8 cellular contexts compared by ENCODE assay signal in genomic region chr19:39533003-39533512, GRCh38. TPM values are rescaled to one million over a fixed set of nuclear protein-coding genes. Genes with fewer than 3 reads are reported as not detected.
DNase-seq lines count a peak whose midpoint lies in the region; ATAC-seq and TF ChIP-seq lines count a peak whose summit lies in the region.
"Had no signal": no experiment of that assay in that cellular context is flagged by ENCODE, and none has a peak within 500 bp of the region (broad histone marks: within the 10 kb centered on the region; RNA-seq: fewer than 3 reads in every experiment).

No MANE protein-coding gene starts in this region.

- TF ChIP-seq POLR2A in esophagus squamous epithelium (IDR thresholded peaks at IDR 0.05), result no peak

- H3K4me1 ChIP-seq in HAP-1 (peaks cover 10% of the 10 kb centered on the region), OCI-LY7 (ENCODE audit: insufficient read depth, low read length, poor library complexity, severe bottlenecking) (peaks cover 28% of the 10 kb centered on the region), esophagus squamous epithelium (peaks cover 5 to 33% (median 12%) of the 10 kb centered on the region in 3 donors)

- H3K4me1 Mint-ChIP-seq in stimulated activated memory B cell treated with anti-CD40 and anti-IgM and Interleukin-4, amounts not matched to agents 10 μg/mL and 1 μg/mL and 100 μg/mL, for 72 hours, result peaks cover 36% of the 10 kb centered on the region

- H3K27ac ChIP-seq in OCI-LY7 (ENCODE audit: low read depth, low read length, poor library complexity, severe bottlenecking), result no peak overlapping the region
- no peak overlapping the region for H3K27ac ChIP-seq in esophagus squamous epithelium

- H2AFZ ChIP-seq in OCI-LY7 (ENCODE audit: low read length), result no peak overlapping the region; the same call in 1 of the 2 replicates

- H3K4me3 Mint-ChIP-seq in stimulated activated memory B cell treated with anti-CD40 and anti-IgM and Interleukin-4, amounts not matched to agents 10 μg/mL and 1 μg/mL and 100 μg/mL, for 72 hours, result peak overlapping the region; percentile 94

- H3K9me2 ChIP-seq in OCI-LY7 (ENCODE audit: insufficient read depth, low read length), result no peaks in the 10 kb centered on the region

- H3K79me2 ChIP-seq in OCI-LY7 (ENCODE audit: insufficient read depth, low read depth, low read length), result peaks cover 17% of the 10 kb centered on the region; the same call in 1 of the 2 replicates

- peak overlapping the region; percentile 39; the same call in 1 of the 2 replicates for H3K4me2 ChIP-seq in OCI-LY7 (ENCODE audit: low read length)

- intact Hi-C loops in OCI-LY7 (cut with micrococcal nuclease; ENCODE audit: unreplicated experiment) (loop anchor here (2.0 to 10.0 kb wide), 3 partner anchors 34 to 408 kb away; partner anchors contain the start of genes DLL3, MED29, PAF1 and PAK4), esophagus squamous epithelium (cut with DNase I) (loop anchor here (10.0 kb wide), 2 partner anchors 58 to 98 kb away; partner anchors contain the start of gene RPS16)

- H3K27me3 ChIP-seq in HAP-1 (ENCODE audit: low read depth) (no peaks in the 10 kb centered on the region), esophagus squamous epithelium (no peaks in the 10 kb centered on the region)

- POLR2A ChIA-PET in OCI-LY7 (lab: Charles Lee), result interaction anchor here (0.9 to 3.9 kb wide), 3 partner anchors 9 to 97 kb away, joined by 3 to 10 read pairs (median 4); partner anchors contain the start of gene RPS16

- TF ChIP-seq CTCF in OCI-LY7 (conservative IDR thresholded peaks at IDR 0.05; ENCODE audit: low read length) (peak; percentile 29; the same call in 1 of the 2 replicates), esophagus squamous epithelium (IDR thresholded peaks at IDR 0.05) (no peak)

- WGBS in esophagus squamous epithelium, 2 donors, result 10 to 22% methylated on average over 11 to 12 of the region's 12 CpGs

- H3K27ac Mint-ChIP-seq in stimulated activated memory B cell treated with anti-CD40 and anti-IgM and Interleukin-4, amounts not matched to agents 10 μg/mL and 1 μg/mL and 100 μg/mL, for 72 hours, result peak overlapping the region; percentile 72

- BruUV-seq in OCI-LY7 (replicated peaks; lab: Mats Ljungman, UMichigan), result no TSS peak

- H3K9me3 Mint-ChIP-seq in stimulated activated memory B cell treated with anti-CD40 and anti-IgM and Interleukin-4, amounts not matched to agents 10 μg/mL and 1 μg/mL and 100 μg/mL, for 72 hours, result no peaks in the 10 kb centered on the region

- H3K4me3 ChIP-seq in HAP-1, result peak overlapping the region; percentile 87
- H3K4me3 ChIP-seq in OCI-LY7 (ENCODE audit: low read depth, low read length, poor library complexity, severe bottlenecking), result peak overlapping the region; percentile 89
- peak overlapping the region in 3 of 4 donors; percentile 59 to 86 (median 62) for H3K4me3 ChIP-seq in esophagus squamous epithelium

- H4K20me1 ChIP-seq in OCI-LY7 (ENCODE audit: insufficient read depth, low read length), result no peaks in the 10 kb centered on the region

- CTCF ChIA-PET in OCI-LY7 (lab: Charles Lee; ENCODE audit: unreplicated experiment), result interaction anchor here (0.9 to 1.6 kb wide), 3 partner anchors 25 to 93 kb away, joined by 3 to 7 read pairs (median 4); no protein-coding TSS in a partner anchor

- ATAC-seq in stimulated activated memory B cell treated with anti-CD40 and anti-IgM and Interleukin-4, amounts not matched to agents 10 μg/mL and 1 μg/mL and 100 μg/mL, for 72 hours, result peak; percentile 42

- H3K27me3 Mint-ChIP-seq in stimulated activated memory B cell treated with anti-CD40 and anti-IgM and Interleukin-4, amounts not matched to agents 10 μg/mL and 1 μg/mL and 100 μg/mL, for 72 hours, result no peaks in the 10 kb centered on the region

- peaks cover 5% of the 10 kb centered on the region for H3K36me3 Mint-ChIP-seq in stimulated activated memory B cell treated with anti-CD40 and anti-IgM and Interleukin-4, amounts not matched to agents 10 μg/mL and 1 μg/mL and 100 μg/mL, for 72 hours

- H3K9me3 ChIP-seq in HAP-1 (no peaks in the 10 kb centered on the region), OCI-LY7 (ENCODE audit: low read length) (no peaks in the 10 kb centered on the region), esophagus squamous epithelium (no peaks in the 10 kb centered on the region)

- no peak for DNase-seq in HAP-1 (ENCODE audit: low spot score in 2 of 2)
- DNase-seq in OCI-LY7 (ENCODE audit: low spot score), result no peak
- no peak for DNase-seq in esophagus squamous epithelium (lab: John Stamatoyannopoulos, UW)
- DNase-seq in SIG-M5 treated with dmso at 0.1 percent for 504 hours (lab: John Stamatoyannopoulos, UW; ENCODE audit: unreplicated experiment), result no peak
- no peak for DNase-seq in NCI-H2196 (lab: John Stamatoyannopoulos, UW; ENCODE audit: unreplicated experiment)
- DNase-seq in occipital lobe (lab: John Stamatoyannopoulos, UW), result no peak

- H3K36me3 ChIP-seq in HAP-1 (replicated peaks) (no peaks in the 10 kb centered on the region), OCI-LY7 (ENCODE audit: insufficient read depth, low read length) (no peaks in the 10 kb centered on the region; the same call in 1 of the 2 replicates), esophagus squamous epithelium (no peaks in the 10 kb centered on the region)

- in situ Hi-C loops in HAP-1 (cut with MboI; ENCODE audit: low sequenced_read_pairs), result loop anchor here (5.0 to 10.0 kb wide), 2 partner anchors 56 to 88 kb away; partner anchors contain the start of gene SUPT5H

RNA-seq across cellular contexts. Expression of gene EID2B, which starts 0.4 kb away (rescaled TPM):
- total RNA-seq in OCI-LY7 (2014; rRNA removed; shearing (Covaris generic)), result 11.7 and 13.9 TPM in 2 replicates
- total RNA-seq in OCI-LY7 (2022), result 8.7 and 8.8 TPM in 2 replicates
- 1 to 10 TPM in 1 of 4 donors, under 1 TPM in 2, not detected in 1; 0.48 to 3.6 (median 0.79) TPM for total RNA-seq in esophagus squamous epithelium
- total RNA-seq in occipital lobe, result 18.9 TPM

RNA-seq across cellular contexts. Expression of gene EID2, which starts 6.9 kb away (rescaled TPM):
- total RNA-seq in OCI-LY7 (2014; rRNA removed; shearing (Covaris generic)), result 19.1 and 22.9 TPM in 2 replicates
- total RNA-seq in OCI-LY7 (2022), result 17.3 and 20.7 TPM in 2 replicates
- 10 to 100 TPM in 1 of 4 donors, 1 to 10 TPM in 3; 6.0 to 10.5 (median 9.5) TPM for total RNA-seq in esophagus squamous epithelium
- total RNA-seq in occipital lobe, result 26.4 TPM

RNA-seq across cellular contexts. Expression of gene SELENOV, which starts 18.1 kb away (rescaled TPM):
- not detected in 2 replicates for total RNA-seq in OCI-LY7 (2014; rRNA removed; shearing (Covaris generic))
- total RNA-seq in OCI-LY7 (2022) (not detected in 2 replicates), esophagus squamous epithelium (not detected), occipital lobe (not detected)
- total RNA-seq: lung had no signal

RNA-seq across cellular contexts. Expression of gene DLL3, which starts 34.3 kb away (rescaled TPM):
- total RNA-seq in OCI-LY7 (2014; rRNA removed; shearing (Covaris generic)), result 3.4 and 4.4 TPM in 2 replicates
- total RNA-seq in OCI-LY7 (2022) (3.2 and 4.4 TPM in 2 replicates), esophagus squamous epithelium (not detected), occipital lobe (15.8 TPM)
- total RNA-seq: lung had no signal

RNA-seq across cellular contexts. Expression of gene TIMM50, which starts 52.4 kb away (rescaled TPM):
- total RNA-seq in OCI-LY7 (2014; rRNA removed; shearing (Covaris generic)), result 98.1 and 116 TPM in 2 replicates
- total RNA-seq in OCI-LY7 (2022), result 91.1 and 93.2 TPM in 2 replicates
- 10 to 100 TPM; 34.0 to 63.2 (median 51.5) TPM for total RNA-seq in esophagus squamous epithelium
- 39.6 TPM for total RNA-seq in occipital lobe
